ENCODE assay signal across 28 cellular contexts in genomic region chr12:67002711-67003110, GRCh38.
DNase-seq lines count a peak whose midpoint lies in the region; TF ChIP-seq lines count a peak whose summit lies in the region.
"Had no signal": no experiment of that assay in that cellular context is flagged by ENCODE, and none has a peak within 500 bp of the region (broad histone marks: within the 10 kb centered on the region; RNA-seq: fewer than 3 reads in every experiment).

No MANE protein-coding gene starts in this region.

- TF ChIP-seq CTCF in Calu3 (IDR thresholded peaks at IDR 0.05; ENCODE audit: unreplicated experiment) = no peak
- TF ChIP-seq CTCF in kidney epithelial cell (IDR thresholded peaks at IDR 0.05; ENCODE audit: insufficient read depth, low read length, poor library complexity, severe bottlenecking) = no peak

- no peaks in the 10 kb centered on the region for H3K9me3 Mint-ChIP-seq in Calu3 (ENCODE audit: low read depth, unreplicated experiment)
- H3K9me3 Mint-ChIP-seq: activated CD8-positive, alpha-beta T cell treated with anti-CD3 and anti-CD28 coated beads for 36 hours; activated naive CD8-positive, alpha-beta T cell treated with anti-CD3 and anti-CD28 coated beads for 36 hours; immature natural killer cell; nephron progenitor cell; T-helper 1 cell treated with Interleukin-12 subunit alpha and Interleukin-12 subunit beta and Interleukin-4 antibody, amounts not matched to agents 30 μg/mL and 1 μg/mL, for 36 hours had no signal

- intact Hi-C loops in Calu3 (cut with micrococcal nuclease; ENCODE audit: unreplicated experiment) = no loop called here

- H3K27me3 Mint-ChIP-seq in Calu3 (ENCODE audit: unreplicated experiment) = no peaks in the 10 kb centered on the region
- H3K27me3 Mint-ChIP-seq: activated naive CD8-positive, alpha-beta T cell treated with anti-CD3 and anti-CD28 coated beads for 36 hours; CD4-positive, CD25-positive, alpha-beta regulatory T cell had no signal

- no TSS peak for BruUV-seq in Calu3 (replicated peaks; lab: Mats Ljungman, UMichigan)

- DNase-seq in DMS 273 (lab: John Stamatoyannopoulos, UW; ENCODE audit: unreplicated experiment) (peak; percentile 21), DMS 273 treated with DMSO at 0.1 percent for 48 hours (lab: John Stamatoyannopoulos, UW) (no peak), Calu3 (peak; percentile 71), NCI-H2196 treated with DMSO at 0.1 percent for 48 hours (lab: John Stamatoyannopoulos, UW; ENCODE audit: unreplicated experiment) (peak; percentile 14), kidney epithelial cell (ENCODE audit: low read depth) (peak; percentile 10), epidermal melanocyte (ENCODE audit: insufficient read length, low spot score) (no peak)
- DNase-seq in activated CD4-positive, CD25-positive, alpha-beta regulatory T cell (lab: John Stamatoyannopoulos, UW) = no peak
- no peak for DNase-seq in activated CD4-positive, alpha-beta T cell treated with anti-CD3 and anti-CD28 coated beads, Interleukin-2, amount 50 U/mL, for 48 hours
- DNase-seq: activated CD4-positive, alpha-beta T cell treated with anti-CD3 and anti-CD28 coated beads for 1 hour; activated CD8-positive, alpha-beta T cell treated with anti-CD3 and anti-CD28 coated beads for 36 hours; activated naive CD8-positive, alpha-beta T cell treated with anti-CD3 and anti-CD28 coated beads for 36 hours; CD4-positive, CD25-positive, alpha-beta regulatory T cell; central memory CD4-positive, alpha-beta T cell; dorsolateral prefrontal cortex; GDM1; hypothalamus; immature natural killer cell; NCI-H2081 treated with DMSO at 0.1 percent for 48 hours; NCI-H774; nephron progenitor cell; ovary; retina; stimulated activated naive CD8-positive, alpha-beta T cell treated with anti-CD3 and anti-CD28 coated beads, Interleukin-15, Interleukin-2, amounts not matched to agents 100 U/mL and 50 U/mL, for 24 hours; testis had no signal

- CTCF ChIA-PET in Calu3 (lab: Charles Lee) = no interaction called here

- no peak overlapping the region for H3K4me3 ChIP-seq in kidney epithelial cell (ENCODE audit: low read depth, low read length)
- H3K4me3 ChIP-seq: ascending aorta, dorsolateral prefrontal cortex, ovary, SK-N-MC, skin epidermis, testis had no signal

- no peaks in the 10 kb centered on the region for H3K27me3 ChIP-seq in kidney epithelial cell (ENCODE audit: control insufficient read depth, insufficient read depth, low read length)
- H3K27me3 ChIP-seq: ascending aorta, dorsolateral prefrontal cortex, ovary, testis had no signal

- no peaks in the 10 kb centered on the region for H3K36me3 ChIP-seq in kidney epithelial cell (ENCODE audit: control insufficient read depth, insufficient read depth, low read length)
- H3K36me3 ChIP-seq: ascending aorta, ovary had no signal

- peaks cover 60% of the 10 kb centered on the region for H3K4me1 Mint-ChIP-seq in Calu3 (ENCODE audit: low read depth, unreplicated experiment)
- H3K4me1 Mint-ChIP-seq: CD4-positive, CD25-positive, alpha-beta regulatory T cell had no signal

- no peaks in the 10 kb centered on the region for H3K36me3 Mint-ChIP-seq in Calu3 (ENCODE audit: insufficient read depth, unreplicated experiment)
- H3K36me3 Mint-ChIP-seq: activated naive CD8-positive, alpha-beta T cell treated with anti-CD3 and anti-CD28 coated beads for 36 hours; CD4-positive, CD25-positive, alpha-beta regulatory T cell; immature natural killer cell had no signal

- peak overlapping the region; percentile 22 for H3K4me3 Mint-ChIP-seq in Calu3 (ENCODE audit: low read depth, unreplicated experiment)
- H3K4me3 Mint-ChIP-seq: activated CD8-positive, alpha-beta T cell treated with anti-CD3 and anti-CD28 coated beads for 36 hours; activated naive CD8-positive, alpha-beta T cell treated with anti-CD3 and anti-CD28 coated beads for 36 hours; CD4-positive, CD25-positive, alpha-beta regulatory T cell; immature natural killer cell; nephron progenitor cell; T-helper 1 cell treated with Interleukin-12 subunit alpha and Interleukin-12 subunit beta and Interleukin-4 antibody, amounts not matched to agents 30 μg/mL and 1 μg/mL, for 36 hours had no signal

- peak overlapping the region; percentile 70 for H3K27ac Mint-ChIP-seq in Calu3 (ENCODE audit: unreplicated experiment)
- H3K27ac Mint-ChIP-seq: activated CD8-positive, alpha-beta T cell treated with anti-CD3 and anti-CD28 coated beads for 36 hours; activated naive CD8-positive, alpha-beta T cell treated with anti-CD3 and anti-CD28 coated beads for 36 hours; CD4-positive, CD25-positive, alpha-beta regulatory T cell; immature natural killer cell; nephron progenitor cell; T-helper 1 cell treated with Interleukin-12 subunit alpha and Interleukin-12 subunit beta and Interleukin-4 antibody, amounts not matched to agents 30 μg/mL and 1 μg/mL, for 36 hours had no signal

Comparison
In these comparisons a context has a peak if more than half of its experiments do, and no peak if none do; other contexts are left out.
1. DNase-seq: peak in DMS 273 (single experiment), Calu3 (single experiment), NCI-H2196 treated with DMSO at 0.1 percent for 48 hours (single experiment) and kidney epithelial cell (single experiment); none in DMS 273 treated with DMSO at 0.1 percent for 48 hours (single experiment), epidermal melanocyte (single experiment), activated CD4-positive, CD25-positive, alpha-beta regulatory T cell (0 of 4) and activated CD4-positive, alpha-beta T cell treated with anti-CD3 and anti-CD28 coated beads, Interleukin-2, amount 50 U/mL, for 48 hours (0 of 2).